8 cellular contexts compared by ENCODE assay signal in the genomic region with DNA sequence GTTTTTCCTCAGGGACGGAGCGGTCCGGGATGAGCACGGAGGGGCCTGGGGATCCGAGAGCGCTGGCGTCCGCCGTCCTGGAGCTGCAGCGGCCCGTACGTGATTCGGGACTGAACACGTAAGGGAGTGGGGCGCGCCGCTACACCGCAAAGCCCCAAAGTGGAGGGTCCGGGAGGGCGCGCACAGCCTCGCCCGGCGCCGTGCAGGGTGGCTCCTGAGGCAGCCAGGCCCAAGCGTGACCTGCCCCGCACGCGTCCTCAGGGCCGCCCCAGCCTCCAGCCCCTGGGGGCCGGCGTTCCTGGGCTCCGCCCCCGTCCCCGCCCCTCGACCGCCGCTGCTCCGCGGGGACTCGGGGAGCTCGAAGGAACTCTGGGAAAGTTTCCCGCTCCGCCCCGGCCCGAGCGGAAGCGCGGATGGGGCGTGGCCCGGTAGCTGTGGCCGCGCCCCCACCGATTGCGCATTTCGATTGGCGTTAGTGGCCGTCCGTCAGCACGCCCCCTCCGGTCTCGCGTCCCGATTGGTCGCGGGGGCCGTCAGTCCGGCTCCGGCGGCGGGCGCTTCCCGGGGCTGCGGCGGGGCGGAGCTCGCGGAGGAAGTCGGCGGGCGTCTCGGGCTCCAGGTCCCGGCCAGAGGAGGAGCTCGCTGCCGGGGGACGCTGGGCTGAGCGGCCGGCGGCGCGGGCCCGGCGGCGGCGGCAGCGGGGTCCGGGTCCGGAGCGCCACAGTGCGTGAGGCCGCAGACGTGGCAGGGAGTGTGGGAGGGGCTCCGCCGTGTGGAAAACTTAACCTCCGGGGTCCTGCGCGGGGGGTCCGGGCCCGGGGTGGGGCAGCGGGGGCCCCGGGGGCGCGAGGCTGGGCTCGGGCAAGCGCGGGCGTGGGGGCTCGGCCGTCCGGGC. TPM values are rescaled to one million over a fixed set of nuclear protein-coding genes. Genes with fewer than 3 reads are reported as not detected.
DNase-seq lines count a peak whose midpoint lies in the region; ATAC-seq and TF ChIP-seq lines count a peak whose summit lies in the region.

Gene ANKRD16 (minus strand): TSS at position 270 of the 895 bp plus-strand sequence. CDS start 539 bp downstream, outside the sequence.
Gene FBH1 (plus strand): TSS at position 620 of the 895 bp plus-strand sequence. CDS start 103 bp downstream, at position 723.

- peaks cover 41% of the 10 kb centered on the region for H3K4me1 Mint-ChIP-seq in activated naive CD8-positive, alpha-beta T cell treated with anti-CD3 and anti-CD28 coated beads for 36 hours
- peaks cover 42% of the 10 kb centered on the region for H3K4me1 Mint-ChIP-seq in osteocyte (ENCODE audit: unreplicated experiment)

- H3K27ac ChIP-seq in thoracic aorta = peak within 1 kb of the TSS; percentile 72 to 78

- peak; percentile 99 for DNase-seq in GM10266 (ENCODE audit: extremely low spot score)
- peak; percentile 95 for DNase-seq in NCI-H1092 treated with DMSO at 0.1 percent for 48 hours (lab: John Stamatoyannopoulos, UW)
- peak; percentile 99 for DNase-seq in activated naive CD8-positive, alpha-beta T cell treated with anti-CD3 and anti-CD28 coated beads for 36 hours
- peak; percentile 91 to 100 (median 98) for DNase-seq in head of caudate nucleus
- peak; percentile 100 for DNase-seq in osteocyte (ENCODE audit: extremely low spot score, unreplicated experiment)
- peak; percentile 84 for DNase-seq in thoracic aorta (ENCODE audit: low spot score)

- H3K4me3 ChIP-seq in thoracic aorta = peak within 1 kb of the TSS; percentile 94

- peak within 1 kb of the TSS; percentile 75 for H3K27ac Mint-ChIP-seq in activated naive CD8-positive, alpha-beta T cell treated with anti-CD3 and anti-CD28 coated beads for 36 hours
- H3K27ac Mint-ChIP-seq in osteocyte (ENCODE audit: unreplicated experiment) = peak within 1 kb of the TSS; percentile 85

- peak within 1 kb of the TSS; percentile 94 for H3K4me3 Mint-ChIP-seq in activated naive CD8-positive, alpha-beta T cell treated with anti-CD3 and anti-CD28 coated beads for 36 hours
- H3K4me3 Mint-ChIP-seq in osteocyte (ENCODE audit: unreplicated experiment) = peak within 1 kb of the TSS; percentile 89

- ATAC-seq in HG02623 (IDR thresholded peaks at IDR 0.05; ENCODE audit: unreplicated experiment) (peak; percentile 80), SK-N-SH treated with all-trans-retinoic acid at 6 μM for 48 hours (peak; percentile 95), thoracic aorta (ENCODE audit: insufficient number of reproducible peaks, low FRiP score, low read depth) (peak; percentile 99)

- no peaks in the 10 kb centered on the region for H3K27me3 ChIP-seq in thoracic aorta (replicated peaks; ENCODE audit: insufficient read depth)

- H3K36me3 ChIP-seq in thoracic aorta = peaks cover 9% of the 10 kb centered on the region

- H3K27me3 Mint-ChIP-seq in activated naive CD8-positive, alpha-beta T cell treated with anti-CD3 and anti-CD28 coated beads for 36 hours = no peaks in the 10 kb centered on the region
- no peaks in the 10 kb centered on the region for H3K27me3 Mint-ChIP-seq in osteocyte (ENCODE audit: unreplicated experiment)

- H3K9me3 Mint-ChIP-seq in activated naive CD8-positive, alpha-beta T cell treated with anti-CD3 and anti-CD28 coated beads for 36 hours = no peaks in the 10 kb centered on the region
- no peaks in the 10 kb centered on the region for H3K9me3 Mint-ChIP-seq in osteocyte (ENCODE audit: unreplicated experiment)

- intact Hi-C loops in head of caudate nucleus (cut with DNase I) = loop anchor here (5.0 kb wide), 2 partner anchors 78 to 203 kb away; partner anchors contain the start of gene GDI2

- peaks cover 40% of the 10 kb centered on the region for H3K36me3 Mint-ChIP-seq in activated naive CD8-positive, alpha-beta T cell treated with anti-CD3 and anti-CD28 coated beads for 36 hours
- peaks cover 21% of the 10 kb centered on the region for H3K36me3 Mint-ChIP-seq in osteocyte (ENCODE audit: unreplicated experiment)

- no peaks in the 10 kb centered on the region for H3K9me3 ChIP-seq in thoracic aorta

- TF ChIP-seq CTCF in GM10266 (IDR thresholded peaks at IDR 0.05; ENCODE audit: control insufficient read depth, insufficient read depth, low read depth, missing control alignments) (no peak), osteocyte (IDR thresholded peaks at IDR 0.05) (no peak), thoracic aorta (IDR thresholded peaks at IDR 0.05) (no peak)

- H3K4me1 ChIP-seq in thoracic aorta (ENCODE audit: control insufficient read depth in 1 of 2, low read depth in 2 of 2) = peaks cover 21 to 42% of the 10 kb centered on the region in 2 donors

TF ChIP-seq in SK-N-SH treated with all-trans-retinoic acid at 6 μM for 48 hours, 23 proteins besides CTCF, POLR2A, EP300 and RAD21:
- TF ChIP-seq, protein P1, sequence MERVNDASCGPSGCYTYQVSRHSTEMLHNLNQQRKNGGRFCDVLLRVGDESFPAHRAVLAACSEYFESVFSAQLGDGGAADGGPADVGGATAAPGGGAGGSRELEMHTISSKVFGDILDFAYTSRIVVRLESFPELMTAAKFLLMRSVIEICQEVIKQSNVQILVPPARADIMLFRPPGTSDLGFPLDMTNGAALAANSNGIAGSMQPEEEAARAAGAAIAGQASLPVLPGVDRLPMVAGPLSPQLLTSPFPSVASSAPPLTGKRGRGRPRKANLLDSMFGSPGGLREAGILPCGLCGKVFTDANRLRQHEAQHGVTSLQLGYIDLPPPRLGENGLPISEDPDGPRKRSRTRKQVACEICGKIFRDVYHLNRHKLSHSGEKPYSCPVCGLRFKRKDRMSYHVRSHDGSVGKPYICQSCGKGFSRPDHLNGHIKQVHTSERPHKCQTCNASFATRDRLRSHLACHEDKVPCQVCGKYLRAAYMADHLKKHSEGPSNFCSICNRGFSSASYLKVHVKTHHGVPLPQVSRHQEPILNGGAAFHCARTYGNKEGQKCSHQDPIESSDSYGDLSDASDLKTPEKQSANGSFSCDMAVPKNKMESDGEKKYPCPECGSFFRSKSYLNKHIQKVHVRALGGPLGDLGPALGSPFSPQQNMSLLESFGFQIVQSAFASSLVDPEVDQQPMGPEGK (CRISPR knock-in tag; IDR thresholded peaks at IDR 0.05; ENCODE audit: borderline replicate concordance) = no peak
- no peak for TF ChIP-seq RARB (CRISPR knock-in tag; IDR thresholded peaks at IDR 0.05)
- TF ChIP-seq ZNF8 (CRISPR knock-in tag; IDR thresholded peaks at IDR 0.05) = no peak
- no peak for TF ChIP-seq ZNF565 (CRISPR knock-in tag; conservative IDR thresholded peaks at IDR 0.05; ENCODE audit: low read depth)
- TF ChIP-seq OSR1 (CRISPR knock-in tag; IDR thresholded peaks at IDR 0.05) = no peak
- no peak for TF ChIP-seq ZFP3 (CRISPR knock-in tag; IDR thresholded peaks at IDR 0.05)
- no peak for TF ChIP-seq PPARA (CRISPR knock-in tag; IDR thresholded peaks at IDR 0.05; ENCODE audit: borderline replicate concordance)
- no peak for TF ChIP-seq GLIS3 (CRISPR knock-in tag; IDR thresholded peaks at IDR 0.05)
- TF ChIP-seq CSDC2 (CRISPR knock-in tag; IDR thresholded peaks at IDR 0.05) = no peak
- TF ChIP-seq TCF4 (CRISPR knock-in tag; IDR thresholded peaks at IDR 0.05; ENCODE audit: borderline replicate concordance) = no peak

RNA-seq across cellular contexts. Expression of gene ANKRD16, which starts in this region (rescaled TPM):
- total RNA-seq in activated naive CD8-positive, alpha-beta T cell treated with anti-CD3 and anti-CD28 coated beads for 36 hours = 1 to 10 TPM; 9.1 to 9.4 TPM
- 8.8 and 9.5 TPM in 2 replicates for total RNA-seq in osteocyte
- total RNA-seq in thoracic aorta = 10 to 100 TPM; 10.4 to 15.0 TPM

RNA-seq across cellular contexts. Expression of gene FBH1, which starts in this region (rescaled TPM):
- 10 to 100 TPM; 48.7 to 49.0 TPM for total RNA-seq in activated naive CD8-positive, alpha-beta T cell treated with anti-CD3 and anti-CD28 coated beads for 36 hours
- total RNA-seq in osteocyte (77.8 and 86.1 TPM in 2 replicates), thoracic aorta (10 to 100 TPM; 93.7 to 94.1 TPM)

Comparison
In these comparisons a context has a peak if more than half of its experiments do, and no peak if none do; other contexts are left out.
1. Peak in every context shown above with its lines: DNase-seq, ATAC-seq, H3K4me3 ChIP-seq and H3K27ac ChIP-seq.